ENCODE assay signal across 11 cellular contexts in genomic region chr1:112906155-112906698, GRCh38. TPM values are rescaled to one million over a fixed set of nuclear protein-coding genes. Genes with fewer than 3 reads are reported as not detected.
A peak's percentile ranks its signal among the peaks of the same experiment; 100 is the strongest.
DNase-seq lines count a peak whose midpoint lies in the region; ATAC-seq and TF ChIP-seq lines count a peak whose summit lies in the region.
"Had no signal": no experiment of that assay in that cellular context is flagged by ENCODE, and none has a peak within 500 bp of the region (broad histone marks: within the 10 kb centered on the region; RNA-seq: fewer than 3 reads in every experiment).

No MANE protein-coding gene starts in this region.

- TF ChIP-seq CTCF in HEK293 (tag by site-specific recombination; IDR thresholded peaks at IDR 0.05): no peak
- no peak for TF ChIP-seq CTCF in endothelial cell (IDR thresholded peaks at IDR 0.05; ENCODE audit: unreplicated experiment)
- no peak for TF ChIP-seq CTCF in upper lobe of left lung (IDR thresholded peaks at IDR 0.05)

- TF ChIP-seq POLR2A in upper lobe of left lung (IDR thresholded peaks at IDR 0.05): no peak

- H3K27ac ChIP-seq in HEK293 (ENCODE audit: extremely low read depth, low read depth, low read length) (no peak overlapping the region), upper lobe of left lung (peak overlapping the region in 1 of 4 donors; percentile 53)

- H3K36me3 ChIP-seq in HEK293 (ENCODE audit: control insufficient read depth in 2 of 2, insufficient read depth in 1 of 2, low read length in 2 of 2): peaks cover 0 to 17% of the 10 kb centered on the region in 2 experiments; a peak in 1 of 3 replicates
- H3K36me3 ChIP-seq in upper lobe of left lung: no peaks in the 10 kb centered on the region

- no peaks in the 10 kb centered on the region for H3K27me3 ChIP-seq in upper lobe of left lung
- H3K27me3 ChIP-seq: esophagus muscularis mucosa had no signal

- 74 to 78% methylated on average over 2 of the region's 2 CpGs for WGBS in upper lobe of left lung, 2 donors

- H3K4me1 ChIP-seq in HEK293 (ENCODE audit: control insufficient read depth, insufficient read depth, low read length) (no peaks in the 10 kb centered on the region), upper lobe of left lung (peaks cover 13 to 25% (median 21%) of the 10 kb centered on the region in 4 donors)

- H3K4me3 Mint-ChIP-seq in endothelial cell (ENCODE audit: unreplicated experiment): no peak overlapping the region

- peak; percentile 47 for DNase-seq in RPMI7951 (ENCODE audit: low read depth)
- no peak for DNase-seq in endothelial cell (ENCODE audit: low spot score)
- DNase-seq in putamen (ENCODE audit: low spot score): peak; percentile 37
- no peak for DNase-seq in upper lobe of left lung
- DNase-seq in NCI-H748 treated with DMSO at 0.1 percent for 48 hours (lab: John Stamatoyannopoulos, UW): no peak
- DNase-seq: activated CD4-positive, CD25-positive, alpha-beta regulatory T cell treated with anti-CD3 and anti-CD28 coated beads, Interleukin-2, amount 50 U/mL, for 72 hours; NCI-H1105 had no signal

- CTCF ChIA-PET in HEK293 (lab: Yijun Ruan, JAX): interaction anchor here (1.5 to 1.7 kb wide), 2 partner anchors 26 to 191 kb away, joined by 4 read pairs; partner anchors contain the start of gene PPM1J

- ATAC-seq in upper lobe of left lung (ENCODE audit: low FRiP score in 2 of 2) (no peak), HG02588 (IDR thresholded peaks at IDR 0.05; ENCODE audit: unreplicated experiment) (no peak)

- no peak overlapping the region for H3K4me3 ChIP-seq in HEK293 (ENCODE audit: low read depth, low read length)
- no peak overlapping the region for H3K4me3 ChIP-seq in upper lobe of left lung
- H3K4me3 ChIP-seq: esophagus muscularis mucosa, mucosa of descending colon had no signal

- no peaks in the 10 kb centered on the region for H3K27me3 Mint-ChIP-seq in endothelial cell (ENCODE audit: unreplicated experiment)

- peaks cover 30% of the 10 kb centered on the region for H3K4me1 Mint-ChIP-seq in endothelial cell (ENCODE audit: unreplicated experiment)

- TF ChIP-seq EP300 in upper lobe of left lung (IDR thresholded peaks at IDR 0.05): no peak

- peak overlapping the region; percentile 48 for H3K27ac Mint-ChIP-seq in endothelial cell (ENCODE audit: unreplicated experiment)

- no peaks in the 10 kb centered on the region for H3K9me3 ChIP-seq in HEK293 (ENCODE audit: control insufficient read depth, insufficient read depth, low read depth, low read length)
- H3K9me3 ChIP-seq in upper lobe of left lung: no peaks in the 10 kb centered on the region
- H3K9me3 ChIP-seq: esophagus muscularis mucosa, mucosa of descending colon had no signal

- no peaks in the 10 kb centered on the region for H3K9me3 Mint-ChIP-seq in endothelial cell (ENCODE audit: unreplicated experiment)

- POLR2A ChIA-PET in HEK293 (lab: Yijun Ruan, JAX): no interaction called here

- H3K36me3 Mint-ChIP-seq in endothelial cell (ENCODE audit: low read depth, unreplicated experiment): peaks cover 4% of the 10 kb centered on the region

TF ChIP-seq in HEK293, 187 proteins besides CTCF, POLR2A, EP300 and RAD21 (continues in another document):
- no peak for TF ChIP-seq ZNF600 (tag by site-specific recombination; IDR thresholded peaks at IDR 0.05)
- no peak for TF ChIP-seq ZNF704 (tag by site-specific recombination; IDR thresholded peaks at IDR 0.05)
- no peak for TF ChIP-seq ZNF639 (tag by site-specific recombination; IDR thresholded peaks at IDR 0.05)
- peak; percentile 67 for TF ChIP-seq SETDB1 (IDR thresholded peaks at IDR 0.05; ENCODE audit: insufficient read length, low read length)
- no peak for TF ChIP-seq ZFP41 (tag by site-specific recombination; IDR thresholded peaks at IDR 0.05; ENCODE audit: borderline replicate concordance)
- TF ChIP-seq ZNF18 (tag by site-specific recombination; IDR thresholded peaks at IDR 0.05): no peak
- no peak for TF ChIP-seq ZNF239 (tag by site-specific recombination; IDR thresholded peaks at IDR 0.05)
- TF ChIP-seq ZFP69B (tag by site-specific recombination; IDR thresholded peaks at IDR 0.05): no peak
- no peak for TF ChIP-seq ZNF561 (tag by site-specific recombination; IDR thresholded peaks at IDR 0.05; ENCODE audit: borderline replicate concordance)
- TF ChIP-seq ZNF830 (tag by site-specific recombination; IDR thresholded peaks at IDR 0.05; ENCODE audit: low read depth): no peak
- no peak for TF ChIP-seq ZNF624 (tag by site-specific recombination; IDR thresholded peaks at IDR 0.05)
- no peak for TF ChIP-seq ZNF366 (tag by site-specific recombination; conservative IDR thresholded peaks at IDR 0.05)
- no peak for TF ChIP-seq ZNF558 (tag by site-specific recombination; IDR thresholded peaks at IDR 0.05)
- TF ChIP-seq ZNF37A (tag by site-specific recombination; IDR thresholded peaks at IDR 0.05): no peak
- no peak for TF ChIP-seq ZNF670 (tag by site-specific recombination; IDR thresholded peaks at IDR 0.05; ENCODE audit: low read depth)
- TF ChIP-seq ZBTB10 (tag by site-specific recombination; IDR thresholded peaks at IDR 0.05): no peak
- TF ChIP-seq ZNF214 (tag by site-specific recombination; IDR thresholded peaks at IDR 0.05; ENCODE audit: borderline replicate concordance): no peak
- no peak for TF ChIP-seq YY2 (tag by site-specific recombination; IDR thresholded peaks at IDR 0.05)
- no peak for TF ChIP-seq ZNF707 (tag by site-specific recombination; IDR thresholded peaks at IDR 0.05)
- TF ChIP-seq OSR2 (tag by site-specific recombination; IDR thresholded peaks at IDR 0.05): no peak
- TF ChIP-seq ZNF394 (tag by site-specific recombination; IDR thresholded peaks at IDR 0.05; ENCODE audit: borderline replicate concordance): no peak
- peak; percentile 46; the same call in 1 of the 2 replicates for TF ChIP-seq ZXDB (tag by site-specific recombination; IDR thresholded peaks at IDR 0.05)
- TF ChIP-seq ZNF768 (tag by site-specific recombination; IDR thresholded peaks at IDR 0.05): no peak

RNA-seq across cellular contexts. Expression of gene SLC16A1, which starts 49.8 kb away (rescaled TPM):
- 99.0 and 99.1 TPM in 2 replicates for total RNA-seq in RPMI7951 (2014; rRNA removed; shearing (Covaris generic))
- total RNA-seq in endothelial cell (ENCODE audit: unreplicated experiment): 88.7 TPM
- 10 to 100 TPM in 1 of 6 donors, 1 to 10 TPM in 5; 1.4 to 13.3 (median 5.9) TPM for total RNA-seq in upper lobe of left lung

Comparison
In these comparisons a context has a peak if more than half of its experiments do, and no peak if none do; other contexts are left out.
1. DNase-seq: peak in RPMI7951 (single experiment) and putamen (single experiment); none in endothelial cell (single experiment), upper lobe of left lung (0 of 2) and NCI-H748 treated with DMSO at 0.1 percent for 48 hours (single experiment).